ENCODE assay signal across 8 cellular contexts in genomic region chr13:99980201-99981114, GRCh38. TPM values are rescaled to one million over a fixed set of nuclear protein-coding genes. Genes with fewer than 3 reads are reported as not detected.
DNase-seq lines count a peak whose midpoint lies in the region; ATAC-seq and TF ChIP-seq lines count a peak whose summit lies in the region.

No MANE protein-coding gene starts in this region.

- H3K4me3 ChIP-seq in MG63 (peak overlapping the region; percentile 85), breast epithelium (peak overlapping the region; percentile 35 to 77 (median 50))

- H3K36me3 ChIP-seq in MG63 (peaks cover 25% of the 10 kb centered on the region), breast epithelium (no peaks in the 10 kb centered on the region)

- intact Hi-C loops in breast epithelium (cut with DNase I; ENCODE audit: low total_unique reads), result no loop called here

- no peak for TF ChIP-seq CTCF in AG09319 (IDR thresholded peaks at IDR 0.05; ENCODE audit: low read depth, low read length)
- TF ChIP-seq CTCF in breast epithelium (IDR thresholded peaks at IDR 0.05), result no peak

- H3K4me1 ChIP-seq in breast epithelium, result peaks cover 0 to 12% of the 10 kb centered on the region in 2 donors

- peak; percentile 71 for ATAC-seq in GM19035 (IDR thresholded peaks at IDR 0.05; ENCODE audit: unreplicated experiment)

- H3K27ac ChIP-seq in breast epithelium, result no peak overlapping the region

- H3K27me3 ChIP-seq in MG63, result no peaks in the 10 kb centered on the region
- peaks cover 27 to 98% of the 10 kb centered on the region in 2 donors for H3K27me3 ChIP-seq in breast epithelium

- DNase-seq in AG09319 (ENCODE audit: extremely low read depth, low read depth) (peak; percentile 5), MG63 (peak; percentile 94), T1000 (lab: John Stamatoyannopoulos, UW) (peak; percentile 61), breast epithelium (ENCODE audit: low spot score in 2 of 2) (peak in 1 of 2 donors; percentile 38), islet precursor cell (peak; percentile 89), SHP77 (lab: John Stamatoyannopoulos, UW) (no peak)
- DNase-seq in stimulated activated CD4-positive, alpha-beta T cell treated with anti-CD3 and anti-CD28 coated beads, Interleukin-4, amount 100 ng/mL, for 4 hours, result peak; percentile 62 to 66

- TF ChIP-seq POLR2A in breast epithelium (IDR thresholded peaks at IDR 0.05), result no peak

- H3K9me3 ChIP-seq in MG63 (no peaks in the 10 kb centered on the region), breast epithelium (no peaks in the 10 kb centered on the region)

RNA-seq across cellular contexts. Expression of gene ZIC2, which starts 1.1 kb away (rescaled TPM):
- total RNA-seq in MG63 (2014; rRNA removed; shearing (Covaris generic); ENCODE audit: low replicate concordance), result 3.7 and 5.2 TPM in 2 replicates
- under 1 TPM in 1 of 3 donors, not detected in 2; 0.15 TPM for total RNA-seq in breast epithelium

RNA-seq across cellular contexts. Expression of gene ZIC5, which starts 8.9 kb away (rescaled TPM):
- 1.8 and 2.9 TPM in 2 replicates for total RNA-seq in MG63 (2014; rRNA removed; shearing (Covaris generic); ENCODE audit: low replicate concordance)
- total RNA-seq in breast epithelium, result not detected

Comparison
In these comparisons a context has a peak if more than half of its experiments do, and no peak if none do; other contexts are left out.
1. DNase-seq: peak in AG09319 (single experiment), MG63 (single experiment), T1000 (single experiment), islet precursor cell (single experiment) and stimulated activated CD4-positive, alpha-beta T cell treated with anti-CD3 and anti-CD28 coated beads, Interleukin-4, amount 100 ng/mL, for 4 hours (2 of 2); none in SHP77 (0 of 2).